In the genomic region with DNA sequence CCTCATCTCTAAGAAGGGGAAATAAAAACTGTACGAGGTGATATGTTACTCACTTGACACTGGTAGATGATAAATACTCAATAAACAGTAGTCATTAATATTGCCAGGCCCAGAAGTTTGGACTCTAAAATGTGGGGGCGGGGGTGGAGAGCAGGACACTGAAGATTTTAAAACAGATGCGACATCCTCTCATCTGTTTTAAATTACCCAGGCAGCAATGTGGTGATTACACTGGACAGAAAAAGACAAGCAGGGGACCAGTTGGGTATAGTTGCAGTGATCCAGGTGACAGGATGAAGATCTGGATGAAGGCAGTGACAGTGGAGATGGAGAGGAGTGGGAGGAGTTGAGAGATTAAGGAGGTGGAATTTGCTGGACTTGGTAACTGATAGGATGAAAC, we compare ENCODE assay signal across 24 cellular contexts. TPM values are rescaled to one million over a fixed set of nuclear protein-coding genes. Genes with fewer than 3 reads are reported as not detected.
DNase-seq lines count a peak whose midpoint lies in the region; ATAC-seq and TF ChIP-seq lines count a peak whose summit lies in the region.
"Had no signal": no experiment of that assay in that cellular context is flagged by ENCODE, and none has a peak within 500 bp of the region (broad histone marks: within the 10 kb centered on the region; RNA-seq: fewer than 3 reads in every experiment).

No MANE protein-coding gene starts in this region.

- no peak for DNase-seq in activated naive CD4-positive, alpha-beta T cell treated with anti-CD3 and anti-CD28 coated beads, Interleukin-2, amount 50 U/mL, for 72 hours (ENCODE audit: low spot score in 2 of 2)
- DNase-seq in activated naive CD4-positive, alpha-beta T cell treated with Interleukin-2 at 50 U/mL for 16 hours: no peak
- no peak for DNase-seq in NB4 (ENCODE audit: low read depth)
- DNase-seq in memory B cell (ENCODE audit: low spot score in 2 of 2): no peak
- no peak for DNase-seq in upper lobe of right lung
- DNase-seq in left cardiac atrium: no peak
- DNase-seq in Calu3: no peak
- no peak for DNase-seq in type B pancreatic cell (ENCODE audit: extremely low spot score, unreplicated experiment)
- DNase-seq: activated CD8-positive, alpha-beta memory T cell treated with anti-CD3 and anti-CD28 coated beads for 24 hours; activated naive CD8-positive, alpha-beta T cell treated with anti-CD3 and anti-CD28 coated beads, Interleukin-2, amount 10 ng/mL, durations not matched to agents 7 days and 5 days; activated T-cell treated with anti-CD3 and anti-CD28 coated beads, Interleukin-2, amount 50 U/mL, for 1 hour; DMS 273 treated with DMSO at 0.1 percent for 48 hours; glutamatergic neuron; kidney; NCI-H1417; NCI-H82; Right ventricle myocardium superior; small intestine had no signal

- TF ChIP-seq CTCF in NB4 (IDR thresholded peaks at IDR 0.05; ENCODE audit: low read depth, low read length) (no peak), upper lobe of right lung (IDR thresholded peaks at IDR 0.05) (no peak), Calu3 (IDR thresholded peaks at IDR 0.05; ENCODE audit: unreplicated experiment) (no peak), type B pancreatic cell (conservative IDR thresholded peaks at IDR 0.05) (no peak)

- no TSS peak for BruUV-seq in Calu3 (replicated peaks; lab: Mats Ljungman, UMichigan)

- H3K4me3 Mint-ChIP-seq in memory B cell (no peak overlapping the region), Calu3 (ENCODE audit: low read depth, unreplicated experiment) (no peak overlapping the region), type B pancreatic cell (no peak overlapping the region)
- H3K4me3 Mint-ChIP-seq: stimulated activated memory B cell treated with anti-CD40 and anti-IgM and Interleukin-4, amounts not matched to agents 10 μg/mL and 1 μg/mL and 100 μg/mL, for 72 hours had no signal

- no peak for TF ChIP-seq POLR2A in NB4 (IDR thresholded peaks at IDR 0.05; ENCODE audit: extremely low read depth, insufficient read length)

- H3K4me3 ChIP-seq in NB4 (ENCODE audit: low read depth, low read length) (peak overlapping the region; percentile 98), upper lobe of right lung (no peak overlapping the region)
- H3K4me3 ChIP-seq: lung, suprapubic skin, vagina had no signal

- intact Hi-C loops in upper lobe of right lung (cut with DNase I): no loop called here
- intact Hi-C loops in left cardiac atrium (cut with DNase I): no loop called here
- intact Hi-C loops in Calu3 (cut with micrococcal nuclease; ENCODE audit: unreplicated experiment): no loop called here

- ATAC-seq in activated naive CD4-positive, alpha-beta T cell treated with anti-CD3 and anti-CD28 coated beads, Interleukin-2, amount 50 U/mL, for 72 hours: no peak
- ATAC-seq in memory B cell (ENCODE audit: low read depth) (no peak), upper lobe of right lung (no peak), left cardiac atrium (no peak)
- ATAC-seq: HepG2; stimulated activated memory B cell treated with anti-CD40 and anti-IgM and Interleukin-4, amounts not matched to agents 10 μg/mL and 1 μg/mL and 100 μg/mL, for 72 hours had no signal

- H3K4me1 Mint-ChIP-seq in memory B cell: peaks cover 30% of the 10 kb centered on the region
- H3K4me1 Mint-ChIP-seq in Calu3 (ENCODE audit: low read depth, unreplicated experiment): peaks cover 35% of the 10 kb centered on the region
- peaks cover 30% of the 10 kb centered on the region for H3K4me1 Mint-ChIP-seq in type B pancreatic cell (ENCODE audit: unreplicated experiment)

- no peaks in the 10 kb centered on the region for H3K27me3 ChIP-seq in upper lobe of right lung
- H3K27me3 ChIP-seq: suprapubic skin, vagina had no signal

- peaks cover 27% of the 10 kb centered on the region for H3K4me1 ChIP-seq in upper lobe of right lung

- CTCF ChIA-PET in Calu3 (lab: Charles Lee): no interaction called here

- peak overlapping the region; percentile 9 to 98 for H3K27ac Mint-ChIP-seq in activated naive CD4-positive, alpha-beta T cell treated with anti-CD3 and anti-CD28 coated beads, Interleukin-2, amount 50 U/mL, for 72 hours
- H3K27ac Mint-ChIP-seq in memory B cell: peak overlapping the region; percentile 99
- no peak overlapping the region for H3K27ac Mint-ChIP-seq in Calu3 (ENCODE audit: unreplicated experiment)
- H3K27ac Mint-ChIP-seq in type B pancreatic cell: no peak overlapping the region
- H3K27ac Mint-ChIP-seq: activated naive CD8-positive, alpha-beta T cell treated with anti-CD3 and anti-CD28 coated beads, Interleukin-2, amount 10 ng/mL, durations not matched to agents 7 days and 5 days had no signal

- peaks cover 40 to 45% of the 10 kb centered on the region in 2 donors for H3K36me3 Mint-ChIP-seq in activated naive CD4-positive, alpha-beta T cell treated with anti-CD3 and anti-CD28 coated beads, Interleukin-2, amount 50 U/mL, for 72 hours
- H3K36me3 Mint-ChIP-seq in memory B cell: peaks cover 23% of the 10 kb centered on the region
- H3K36me3 Mint-ChIP-seq in Calu3 (ENCODE audit: insufficient read depth, unreplicated experiment): peaks cover 20% of the 10 kb centered on the region
- H3K36me3 Mint-ChIP-seq in type B pancreatic cell: peaks cover 8% of the 10 kb centered on the region

- peak overlapping the region; percentile 4 for H3K27ac ChIP-seq in upper lobe of right lung
- H3K27ac ChIP-seq: suprapubic skin, vagina had no signal

- no peaks in the 10 kb centered on the region for H3K9me3 ChIP-seq in upper lobe of right lung
- H3K9me3 ChIP-seq: suprapubic skin, vagina had no signal

- H3K27me3 Mint-ChIP-seq in memory B cell: no peaks in the 10 kb centered on the region
- no peaks in the 10 kb centered on the region for H3K27me3 Mint-ChIP-seq in Calu3 (ENCODE audit: unreplicated experiment)
- no peaks in the 10 kb centered on the region for H3K27me3 Mint-ChIP-seq in type B pancreatic cell
- H3K27me3 Mint-ChIP-seq: activated naive CD8-positive, alpha-beta T cell treated with anti-CD3 and anti-CD28 coated beads, Interleukin-2, amount 10 ng/mL, durations not matched to agents 7 days and 5 days; central memory CD8-positive, alpha-beta T cell; stimulated activated memory B cell treated with anti-CD40 and anti-IgM and Interleukin-4, amounts not matched to agents 10 μg/mL and 1 μg/mL and 100 μg/mL, for 72 hours had no signal

- H3K9me3 Mint-ChIP-seq in activated naive CD4-positive, alpha-beta T cell treated with anti-CD3 and anti-CD28 coated beads, Interleukin-2, amount 50 U/mL, for 72 hours: peaks cover 7 to 8% of the 10 kb centered on the region in 2 donors
- peaks cover 7% of the 10 kb centered on the region for H3K9me3 Mint-ChIP-seq in memory B cell
- H3K9me3 Mint-ChIP-seq in Calu3 (ENCODE audit: low read depth, unreplicated experiment): no peaks in the 10 kb centered on the region
- H3K9me3 Mint-ChIP-seq in type B pancreatic cell: no peaks in the 10 kb centered on the region

- H3K36me3 ChIP-seq in upper lobe of right lung: no peaks in the 10 kb centered on the region
- H3K36me3 ChIP-seq: suprapubic skin, vagina had no signal

RNA-seq across cellular contexts. Expression of a gene that starts 2.5 kb away (rescaled TPM):
- 10 to 100 TPM; 23.5 to 36.6 TPM for total RNA-seq in activated naive CD4-positive, alpha-beta T cell treated with anti-CD3 and anti-CD28 coated beads, Interleukin-2, amount 50 U/mL, for 72 hours
- total RNA-seq in upper lobe of right lung (49.9 TPM), left cardiac atrium (10 to 100 TPM; 21.7 to 22.8 TPM), Calu3 (2022) (34.6 and 37.3 TPM in 2 replicates), type B pancreatic cell (ENCODE audit: low replicate concordance) (30.9 and 32.4 TPM in 2 replicates)

Comparison
In these comparisons a context has a peak if more than half of its experiments do, and no peak if none do; other contexts are left out.
1. H3K27ac Mint-ChIP-seq: peak in activated naive CD4-positive, alpha-beta T cell treated with anti-CD3 and anti-CD28 coated beads, Interleukin-2, amount 50 U/mL, for 72 hours (2 of 2) and memory B cell (single experiment); none in Calu3 (single experiment) and type B pancreatic cell (single experiment).